16 cellular contexts compared by ENCODE assay signal in genomic region chr12:79552186-79552585, GRCh38.
DNase-seq lines count a peak whose midpoint lies in the region; TF ChIP-seq lines count a peak whose summit lies in the region.
"Had no signal": no experiment of that assay in that cellular context is flagged by ENCODE, and none has a peak within 500 bp of the region (broad histone marks: within the 10 kb centered on the region; RNA-seq: fewer than 3 reads in every experiment).

No MANE protein-coding gene starts in this region.

- intact Hi-C loops in tibial artery (cut with DNase I; ENCODE audit: low total_unique reads): loop anchor here (5.0 kb wide), 2 partner anchors 140 to 645 kb away; partner anchors contain the start of gene PAWR

- peaks cover 81% of the 10 kb centered on the region for H3K4me1 Mint-ChIP-seq in chondrocyte (ENCODE audit: low read depth)
- H3K4me1 Mint-ChIP-seq: CD8-positive, alpha-beta memory T cell had no signal

- H3K36me3 Mint-ChIP-seq in chondrocyte (ENCODE audit: low read depth): peaks cover 8% of the 10 kb centered on the region
- H3K36me3 Mint-ChIP-seq: CD8-positive, alpha-beta memory T cell had no signal

- H3K9me3 Mint-ChIP-seq in chondrocyte (ENCODE audit: low read depth): peaks cover 4% of the 10 kb centered on the region
- H3K9me3 Mint-ChIP-seq: CD8-positive, alpha-beta memory T cell had no signal

- TF ChIP-seq CTCF in chondrocyte (IDR thresholded peaks at IDR 0.05): no peak
- no peak for TF ChIP-seq CTCF in fibroblast of the aortic adventitia (IDR thresholded peaks at IDR 0.05; ENCODE audit: insufficient read depth, low read length)
- no peak for TF ChIP-seq CTCF in tibial artery (IDR thresholded peaks at IDR 0.05)

- H3K4me1 ChIP-seq in tibial artery: peaks cover 6 to 87% (median 66%) of the 10 kb centered on the region in 4 donors
- H3K4me1 ChIP-seq: BLaER1 had no signal

- H3K27me3 ChIP-seq in MG63 (no peaks in the 10 kb centered on the region), tibial artery (no peaks in the 10 kb centered on the region)
- H3K27me3 ChIP-seq: BLaER1 had no signal

- H3K27ac ChIP-seq in tibial artery: peak overlapping the region; percentile 54 to 64
- H3K27ac ChIP-seq: BLaER1, PC-9 had no signal

- H3K4me3 ChIP-seq in MG63 (no peak overlapping the region), fibroblast of the aortic adventitia (ENCODE audit: low read depth, low read length) (no peak overlapping the region), tibial artery (no peak overlapping the region)
- H3K4me3 ChIP-seq: BLaER1, PC-9 had no signal

- H3K4me3 Mint-ChIP-seq in chondrocyte (ENCODE audit: unreplicated experiment): no peak overlapping the region
- H3K4me3 Mint-ChIP-seq: CD8-positive, alpha-beta memory T cell had no signal

- no peaks in the 10 kb centered on the region for H3K27me3 Mint-ChIP-seq in chondrocyte (ENCODE audit: low read depth)

- H3K9me3 ChIP-seq in MG63 (peaks cover 3% of the 10 kb centered on the region; the same call in 1 of the 2 replicates), tibial artery (no peaks in the 10 kb centered on the region)

- peaks cover 56% of the 10 kb centered on the region for H3K36me3 ChIP-seq in MG63
- H3K36me3 ChIP-seq in tibial artery: peaks cover 0 to 10% (median 0%) of the 10 kb centered on the region in 3 donors

- peak overlapping the region; percentile 65 for H3K27ac Mint-ChIP-seq in chondrocyte (ENCODE audit: unreplicated experiment)
- H3K27ac Mint-ChIP-seq: CD8-positive, alpha-beta memory T cell had no signal

- DNase-seq in MG63 (peak; percentile 77), chondrocyte (ENCODE audit: low spot score) (no peak), fibroblast of the aortic adventitia (ENCODE audit: low read depth) (peak; percentile 91), tibial artery (no peak), AG08396 (ENCODE audit: low spot score) (no peak), SHP77 treated with DMSO at 0.1 percent for 48 hours (lab: John Stamatoyannopoulos, UW) (no peak), cortex of kidney (lab: John Stamatoyannopoulos, UW) (no peak)
- DNase-seq: CD8-positive, alpha-beta memory T cell; DMS 273 treated with DMSO at 0.1 percent for 48 hours; KG1; MM.1S; NCI-H1105; NCI-H1694 treated with DMSO at 0.1 percent for 48 hours; NCI-H446; PC-9 had no signal

Comparison
In these comparisons a context has a peak if more than half of its experiments do, and no peak if none do; other contexts are left out.
1. DNase-seq: peak in MG63 (single experiment) and fibroblast of the aortic adventitia (single experiment); none in chondrocyte (single experiment), tibial artery (0 of 2), AG08396 (single experiment), SHP77 treated with DMSO at 0.1 percent for 48 hours (single experiment) and cortex of kidney (single experiment).